9 cellular contexts compared by ENCODE assay signal in genomic region chr1:115807723-115808122, GRCh38. TPM values are rescaled to one million over a fixed set of nuclear protein-coding genes. Genes with fewer than 3 reads are reported as not detected.
DNase-seq lines count a peak whose midpoint lies in the region; ATAC-seq and TF ChIP-seq lines count a peak whose summit lies in the region.
"Had no signal": no experiment of that assay in that cellular context is flagged by ENCODE, and none has a peak within 500 bp of the region (broad histone marks: within the 10 kb centered on the region; RNA-seq: fewer than 3 reads in every experiment).

No MANE protein-coding gene starts in this region.

- peak; percentile 37 for ATAC-seq in effector memory CD8-positive, alpha-beta T cell (replicated peaks)
- ATAC-seq in lung (ENCODE audit: insufficient read depth, low FRiP score) (peak; percentile 85), thoracic aorta (ENCODE audit: insufficient number of reproducible peaks, low FRiP score, low read depth) (no peak), GM21390 (IDR thresholded peaks at IDR 0.05; ENCODE audit: unreplicated experiment) (no peak)

- no peaks in the 10 kb centered on the region for H3K36me3 Mint-ChIP-seq in effector memory CD8-positive, alpha-beta T cell (ENCODE audit: insufficient read depth)

- H3K9me3 Mint-ChIP-seq in effector memory CD8-positive, alpha-beta T cell = no peaks in the 10 kb centered on the region
- H3K9me3 Mint-ChIP-seq: T-helper 1 cell treated with Interleukin-12 subunit alpha and Interleukin-12 subunit beta and Interleukin-4 antibody, amounts not matched to agents 30 μg/mL and 1 μg/mL, for 36 hours had no signal

- no peaks in the 10 kb centered on the region for H3K9me3 ChIP-seq in lung (ENCODE audit: control insufficient read depth in 2 of 2, insufficient read depth in 1 of 2, low read length in 1 of 2)
- H3K9me3 ChIP-seq in thoracic aorta = no peaks in the 10 kb centered on the region

- WGBS in lung, 2 donors = 0 to 1% methylated on average over 2 of the region's 2 CpGs

- H3K4me3 ChIP-seq in lung (no peak overlapping the region), thoracic aorta (no peak overlapping the region)

- H3K27ac Mint-ChIP-seq in effector memory CD8-positive, alpha-beta T cell = no peak overlapping the region
- H3K27ac Mint-ChIP-seq: T-helper 1 cell treated with Interleukin-12 subunit alpha and Interleukin-12 subunit beta and Interleukin-4 antibody, amounts not matched to agents 30 μg/mL and 1 μg/mL, for 36 hours had no signal

- peaks cover 15 to 26% of the 10 kb centered on the region in 2 donors for H3K27me3 Mint-ChIP-seq in effector memory CD8-positive, alpha-beta T cell

- H3K4me1 ChIP-seq in lung (ENCODE audit: control insufficient read depth in 2 of 2, insufficient read depth in 2 of 2, low read length in 2 of 2) = peaks cover 3 to 11% of the 10 kb centered on the region in 2 donors
- H3K4me1 ChIP-seq in thoracic aorta (ENCODE audit: control insufficient read depth in 1 of 2, low read depth in 2 of 2) = no peaks in the 10 kb centered on the region

- in situ Hi-C loops in Caki2 (cut with HindIII; ENCODE audit: low pct_unique_long_range_greater_than_20kb, low sequenced_read_pairs) = no loop called here

- H3K27ac ChIP-seq in lung (ENCODE audit: low read depth in 1 of 2, low read length in 1 of 2) (no peak overlapping the region), thoracic aorta (no peak overlapping the region)

- DNase-seq in Caki2 (ENCODE audit: low read depth) (peak; percentile 28), GM20000 (ENCODE audit: low spot score) (peak; percentile 60), NCI-H1105 treated with DMSO at 0.1 percent for 48 hours (lab: John Stamatoyannopoulos, UW) (peak; percentile 72), SKM-1 (lab: John Stamatoyannopoulos, UW; ENCODE audit: unreplicated experiment) (peak; percentile 41), lung (ENCODE audit: low spot score) (peak; percentile 74), thoracic aorta (ENCODE audit: low spot score) (no peak)
- peak; percentile 24 to 42 (median 37) for DNase-seq in effector memory CD8-positive, alpha-beta T cell

- TF ChIP-seq CTCF in GM20000 (IDR thresholded peaks at IDR 0.05; ENCODE audit: extremely low read depth, missing control alignments) (peak; percentile 32), lung (IDR thresholded peaks at IDR 0.05; ENCODE audit: control extremely low read depth, extremely low read depth) (peak; percentile 53), thoracic aorta (IDR thresholded peaks at IDR 0.05) (peak; percentile 65)

- H3K4me1 Mint-ChIP-seq in effector memory CD8-positive, alpha-beta T cell (ENCODE audit: low read depth in 2 of 2) = no peaks in the 10 kb centered on the region

- H3K27me3 ChIP-seq in lung (ENCODE audit: control insufficient read depth, insufficient read depth) (no peaks in the 10 kb centered on the region), thoracic aorta (replicated peaks; ENCODE audit: insufficient read depth) (no peaks in the 10 kb centered on the region)

- H3K36me3 ChIP-seq in lung (ENCODE audit: control insufficient read depth in 2 of 2, insufficient read depth in 2 of 2, low read length in 2 of 2) (no peaks in the 10 kb centered on the region), thoracic aorta (no peaks in the 10 kb centered on the region)

- H3K4me3 Mint-ChIP-seq in effector memory CD8-positive, alpha-beta T cell = no peak overlapping the region
- H3K4me3 Mint-ChIP-seq: T-helper 1 cell treated with Interleukin-12 subunit alpha and Interleukin-12 subunit beta and Interleukin-4 antibody, amounts not matched to agents 30 μg/mL and 1 μg/mL, for 36 hours had no signal

RNA-seq across cellular contexts. Expression of gene NHLH2, which starts 33.2 kb away (rescaled TPM):
- not detected in 2 replicates for total RNA-seq in Caki2 (2014; rRNA removed; shearing (Covaris generic); ENCODE audit: low replicate concordance)
- total RNA-seq in lung (under 1 TPM in 1 of 2 donors, not detected in 1; 0.18 TPM), thoracic aorta (not detected)
- under 1 TPM in 1 of 2 donors, not detected in 1; 0.04 TPM for polyA plus RNA-seq in lung

RNA-seq across cellular contexts. Expression of gene CASQ2, which starts 39.2 kb away (rescaled TPM):
- total RNA-seq in Caki2 (2014; rRNA removed; shearing (Covaris generic); ENCODE audit: low replicate concordance) = not detected in 2 replicates
- total RNA-seq in lung (1 to 10 TPM; 1.0 to 3.4 TPM), thoracic aorta (10 to 100 TPM in 1 of 2 donors, 1 to 10 TPM in 1; 6.6 to 12.5 TPM)
- polyA plus RNA-seq in lung = 1 to 10 TPM in 1 of 2 donors, under 1 TPM in 1; 0.50 to 1.9 TPM

Comparison
In these comparisons a context has a peak if more than half of its experiments do, and no peak if none do; other contexts are left out.
1. ATAC-seq: peak in effector memory CD8-positive, alpha-beta T cell (single experiment) and lung (single experiment); none in thoracic aorta (single experiment) and GM21390 (single experiment).
2. Peak in every context shown above with its lines, with median percentiles within 50 percentile points of each other: CTCF ChIP-seq.